ENCODE assay signal across 8 cellular contexts in the genomic region with DNA sequence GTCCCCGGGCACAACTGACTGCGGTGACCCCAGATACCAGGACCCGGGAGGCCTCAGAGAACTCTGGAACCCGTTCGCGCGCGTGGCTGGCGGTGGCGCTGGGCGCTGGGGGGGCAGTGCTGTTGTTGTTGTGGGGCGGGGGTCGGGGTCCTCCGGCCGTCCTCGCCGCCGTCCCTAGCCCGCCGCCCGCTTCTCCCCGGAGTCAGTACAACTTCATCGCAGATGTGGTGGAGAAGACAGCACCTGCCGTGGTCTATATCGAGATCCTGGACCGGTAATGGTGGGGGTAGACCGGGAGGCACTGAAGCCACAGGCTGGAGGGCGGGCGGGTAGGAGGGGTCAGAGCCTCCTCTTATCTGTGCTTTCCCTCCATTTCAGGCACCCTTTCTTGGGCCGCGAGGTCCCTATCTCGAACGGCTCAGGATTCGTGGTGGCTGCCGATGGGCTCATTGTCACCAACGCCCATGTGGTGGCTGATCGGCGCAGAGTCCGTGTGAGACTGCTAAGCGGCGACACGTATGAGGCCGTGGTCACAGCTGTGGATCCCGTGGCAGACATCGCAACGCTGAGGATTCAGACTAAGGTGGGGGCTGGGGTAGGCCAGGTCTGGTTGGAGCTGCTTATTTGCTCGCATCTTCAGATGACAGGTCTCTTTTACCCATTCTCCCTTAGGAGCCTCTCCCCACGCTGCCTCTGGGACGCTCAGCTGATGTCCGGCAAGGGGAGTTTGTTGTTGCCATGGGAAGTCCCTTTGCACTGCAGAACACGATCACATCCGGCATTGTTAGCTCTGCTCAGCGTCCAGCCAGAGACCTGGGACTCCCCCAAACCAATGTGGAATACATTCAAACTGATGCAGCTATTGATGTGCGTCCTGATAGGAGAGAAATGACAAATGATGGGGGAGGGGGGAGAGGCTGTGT. TPM values are rescaled to one million over a fixed set of nuclear protein-coding genes. Genes with fewer than 3 reads are reported as not detected.
DNase-seq lines count a peak whose midpoint lies in the region; ATAC-seq and TF ChIP-seq lines count a peak whose summit lies in the region.

No MANE protein-coding gene starts in this region.

- no peaks in the 10 kb centered on the region for H3K9me3 ChIP-seq in esophagus muscularis mucosa
- H3K9me3 ChIP-seq in naive thymus-derived CD4-positive, alpha-beta T cell (ENCODE audit: control insufficient read depth in 2 of 3, low read length in 3 of 3) = no peaks in the 10 kb centered on the region

- no peaks in the 10 kb centered on the region for H3K27me3 Mint-ChIP-seq in naive thymus-derived CD4-positive, alpha-beta T cell

- peaks cover 25 to 50% (median 43%) of the 10 kb centered on the region in 7 donors for H3K4me1 Mint-ChIP-seq in naive thymus-derived CD4-positive, alpha-beta T cell

- peak; percentile 33 for ATAC-seq in GM21786 (IDR thresholded peaks at IDR 0.05; ENCODE audit: unreplicated experiment)
- ATAC-seq in naive thymus-derived CD4-positive, alpha-beta T cell = peak; percentile 43

- intact Hi-C loops in esophagus muscularis mucosa (cut with DNase I) = no loop called here
- intact Hi-C loops in naive thymus-derived CD4-positive, alpha-beta T cell (cut with micrococcal nuclease) = loop anchor here (5.0 to 10.0 kb wide), 5 partner anchors 196 to 1298 kb away; a partner anchor contains a TSS

- CTCF ChIA-PET in naive thymus-derived CD4-positive, alpha-beta T cell (lab: Charles Lee) = interaction anchor here (1.3 to 2.9 kb wide), 7 partner anchors 20 to 280 kb away, joined by 3 to 22 read pairs (median 6); a partner anchor contains a TSS

- no peaks in the 10 kb centered on the region for H3K27me3 ChIP-seq in esophagus muscularis mucosa
- H3K27me3 ChIP-seq in naive thymus-derived CD4-positive, alpha-beta T cell (ENCODE audit: control insufficient read depth in 2 of 2, insufficient read depth in 2 of 2, low read length in 2 of 2) = no peaks in the 10 kb centered on the region

- WGBS in esophagus muscularis mucosa = 4% methylated on average over 25 of the region's 54 CpGs

- H3K4me3 Mint-ChIP-seq in naive thymus-derived CD4-positive, alpha-beta T cell = peak overlapping the region; percentile 91 to 98 (median 94)

- no peaks in the 10 kb centered on the region for H3K9me3 Mint-ChIP-seq in naive thymus-derived CD4-positive, alpha-beta T cell

- H3K36me3 ChIP-seq in esophagus muscularis mucosa = peaks cover 30 to 52% (median 47%) of the 10 kb centered on the region in 4 donors
- peaks cover 0 to 47% (median 6%) of the 10 kb centered on the region in 3 experiments for H3K36me3 ChIP-seq in naive thymus-derived CD4-positive, alpha-beta T cell (ENCODE audit: control insufficient read depth in 2 of 3, insufficient read depth in 3 of 3, low read length in 3 of 3)

- POLR2A ChIA-PET in naive thymus-derived CD4-positive, alpha-beta T cell (lab: Charles Lee) = interaction anchor here (0.7 to 4.2 kb wide), 14 partner anchors 18 to 702 kb away, joined by 3 to 28 read pairs (median 5); a partner anchor contains a TSS

- H3K27ac ChIP-seq in esophagus muscularis mucosa (replicated peaks in 1 of 4) = peak overlapping the region; percentile 83 to 89 (median 87)
- peak overlapping the region; percentile 85 for H3K27ac ChIP-seq in naive thymus-derived CD4-positive, alpha-beta T cell (ENCODE audit: low read depth, low read length)

- DNase-seq in ELR (ENCODE audit: low read depth) (peak; percentile 66), M059J (ENCODE audit: low read depth) (peak; percentile 57), esophagus muscularis mucosa (ENCODE audit: extremely low spot score) (no peak), ureter (ENCODE audit: low spot score) (peak; percentile 60), NCI-H1092 (lab: John Stamatoyannopoulos, UW) (no peak)
- DNase-seq in activated CD8-positive, alpha-beta memory T cell treated with anti-CD3 and anti-CD28 coated beads, Interleukin-2, amount 50 U/mL, for 48 hours = peak; percentile 72
- DNase-seq in naive thymus-derived CD4-positive, alpha-beta T cell = peak in 6 of 9 donors; percentile 19 to 50 (median 34)

- peak overlapping the region; percentile 62 to 92 (median 86) for H3K4me3 ChIP-seq in esophagus muscularis mucosa
- H3K4me3 ChIP-seq in naive thymus-derived CD4-positive, alpha-beta T cell (ENCODE audit: low read length) = peak overlapping the region; percentile 94

- peaks cover 24 to 42% (median 33%) of the 10 kb centered on the region in 4 donors for H3K4me1 ChIP-seq in esophagus muscularis mucosa
- H3K4me1 ChIP-seq in naive thymus-derived CD4-positive, alpha-beta T cell (ENCODE audit: control insufficient read depth in 2 of 2, insufficient read depth in 2 of 2, low read length in 2 of 2) = peaks cover 11 to 25% of the 10 kb centered on the region in 2 donors

- no peak for TF ChIP-seq POLR2A in esophagus muscularis mucosa (IDR thresholded peaks at IDR 0.05; ENCODE audit: low read depth)

- no peak for TF ChIP-seq EP300 in esophagus muscularis mucosa (IDR thresholded peaks at IDR 0.05)

- peaks cover 8 to 37% (median 26%) of the 10 kb centered on the region in 5 donors for H3K36me3 Mint-ChIP-seq in naive thymus-derived CD4-positive, alpha-beta T cell

- H3K27ac Mint-ChIP-seq in naive thymus-derived CD4-positive, alpha-beta T cell = peak overlapping the region; percentile 48 to 97 (median 92)

- no peak for TF ChIP-seq CTCF in esophagus muscularis mucosa (IDR thresholded peaks at IDR 0.05)

RNA-seq across cellular contexts. Expression of a gene that starts 0.8 kb away (rescaled TPM):
- total RNA-seq in M059J (2014; rRNA removed; shearing (Covaris generic)) = 29.4 and 32.0 TPM in 2 replicates
- total RNA-seq in esophagus muscularis mucosa = 10 to 100 TPM; 29.7 to 37.9 (median 31.9) TPM
- total RNA-seq in naive thymus-derived CD4-positive, alpha-beta T cell = 10 to 100 TPM; 16.9 to 46.2 (median 37.7) TPM
- 10 to 100 TPM; 22.4 to 22.6 TPM for polyA plus RNA-seq in naive thymus-derived CD4-positive, alpha-beta T cell
- 22.4 TPM for total RNA-seq in ureter

RNA-seq across cellular contexts. Expression of a gene that starts 1.0 kb away (rescaled TPM):
- 115 and 119 TPM in 2 replicates for total RNA-seq in M059J (2014; rRNA removed; shearing (Covaris generic))
- total RNA-seq in esophagus muscularis mucosa (10 to 100 TPM; 83.6 to 95.1 (median 89.6) TPM), ureter (98.5 TPM)
- 100 to 1,000 TPM; 121 to 160 (median 144) TPM for total RNA-seq in naive thymus-derived CD4-positive, alpha-beta T cell
- polyA plus RNA-seq in naive thymus-derived CD4-positive, alpha-beta T cell = 10 to 100 TPM; 69.7 to 73.6 TPM

RNA-seq across cellular contexts. Expression of a gene that starts 4.5 kb away (rescaled TPM):
- total RNA-seq in M059J (2014; rRNA removed; shearing (Covaris generic)) = not detected in 2 replicates
- total RNA-seq in esophagus muscularis mucosa = not detected
- total RNA-seq in naive thymus-derived CD4-positive, alpha-beta T cell = under 1 TPM; 0.13 to 0.95 (median 0.59) TPM
- polyA plus RNA-seq in naive thymus-derived CD4-positive, alpha-beta T cell = not detected
- total RNA-seq in ureter = 1.4 TPM

RNA-seq across cellular contexts. Expression of a gene that starts 16.2 kb away (rescaled TPM):
- 0.10 and 0.34 TPM in 2 replicates for total RNA-seq in M059J (2014; rRNA removed; shearing (Covaris generic))
- under 1 TPM in 3 of 4 donors, not detected in 1; 0.42 to 0.99 (median 0.84) TPM for total RNA-seq in esophagus muscularis mucosa
- total RNA-seq in naive thymus-derived CD4-positive, alpha-beta T cell = under 1 TPM in 2 of 5 experiments, not detected in 3; 0.34 to 0.66 TPM
- not detected for polyA plus RNA-seq in naive thymus-derived CD4-positive, alpha-beta T cell
- not detected for total RNA-seq in ureter

RNA-seq across cellular contexts. Expression of a gene that starts 23.0 kb away (rescaled TPM):
- total RNA-seq in M059J (2014; rRNA removed; shearing (Covaris generic)) = 28.9 and 31.3 TPM in 2 replicates
- total RNA-seq in esophagus muscularis mucosa (10 to 100 TPM; 11.3 to 14.1 (median 12.7) TPM), ureter (46.6 TPM)
- total RNA-seq in naive thymus-derived CD4-positive, alpha-beta T cell = 10 to 100 TPM; 25.7 to 37.0 (median 31.2) TPM
- polyA plus RNA-seq in naive thymus-derived CD4-positive, alpha-beta T cell = 10 to 100 TPM in 1 of 2 donors, 1 to 10 TPM in 1; 9.0 to 25.0 TPM

Comparison
In these comparisons a context has a peak if more than half of its experiments do, and no peak if none do; other contexts are left out.
1. DNase-seq: peak in ELR (single experiment), M059J (single experiment), activated CD8-positive, alpha-beta memory T cell treated with anti-CD3 and anti-CD28 coated beads, Interleukin-2, amount 50 U/mL, for 48 hours (single experiment), naive thymus-derived CD4-positive, alpha-beta T cell (6 of 9) and ureter (single experiment); none in esophagus muscularis mucosa (single experiment) and NCI-H1092 (single experiment).